Comparison of ENCODE assay signal across 1 cellular context in the genomic region with DNA sequence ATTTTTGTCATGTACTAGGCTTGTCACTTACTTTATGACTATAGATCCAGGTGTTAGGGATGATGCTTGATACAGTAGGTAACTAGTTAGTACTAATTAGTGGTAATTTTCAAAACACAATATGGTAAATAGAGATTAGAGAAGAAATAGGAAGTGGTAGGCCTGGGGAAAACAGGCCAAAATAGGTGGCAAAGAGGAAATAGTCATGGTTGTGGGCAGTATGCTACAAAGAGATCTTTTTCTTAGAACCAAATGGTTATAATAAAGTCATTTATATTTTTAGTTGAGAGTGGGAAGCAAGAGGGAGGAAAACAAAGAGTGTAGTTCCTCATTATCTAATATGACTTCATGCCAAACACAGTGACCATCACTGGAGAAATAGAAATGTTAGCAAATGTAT.
A peak's percentile ranks its signal among the peaks of the same experiment; 100 is the strongest.
TF ChIP-seq lines count a peak whose summit lies in the region.

No MANE protein-coding gene starts in this region.

TF ChIP-seq in K562, 482 proteins besides CTCF, POLR2A, EP300 and RAD21 (continued from another document):
- TF ChIP-seq, protein P1, sequence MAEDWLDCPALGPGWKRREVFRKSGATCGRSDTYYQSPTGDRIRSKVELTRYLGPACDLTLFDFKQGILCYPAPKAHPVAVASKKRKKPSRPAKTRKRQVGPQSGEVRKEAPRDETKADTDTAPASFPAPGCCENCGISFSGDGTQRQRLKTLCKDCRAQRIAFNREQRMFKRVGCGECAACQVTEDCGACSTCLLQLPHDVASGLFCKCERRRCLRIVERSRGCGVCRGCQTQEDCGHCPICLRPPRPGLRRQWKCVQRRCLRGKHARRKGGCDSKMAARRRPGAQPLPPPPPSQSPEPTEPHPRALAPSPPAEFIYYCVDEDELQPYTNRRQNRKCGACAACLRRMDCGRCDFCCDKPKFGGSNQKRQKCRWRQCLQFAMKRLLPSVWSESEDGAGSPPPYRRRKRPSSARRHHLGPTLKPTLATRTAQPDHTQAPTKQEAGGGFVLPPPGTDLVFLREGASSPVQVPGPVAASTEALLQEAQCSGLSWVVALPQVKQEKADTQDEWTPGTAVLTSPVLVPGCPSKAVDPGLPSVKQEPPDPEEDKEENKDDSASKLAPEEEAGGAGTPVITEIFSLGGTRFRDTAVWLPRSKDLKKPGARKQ (CRISPR knock-in tag; IDR thresholded peaks at IDR 0.05) = no peak
- no peak for TF ChIP-seq DMBX1 (CRISPR knock-in tag; IDR thresholded peaks at IDR 0.05; ENCODE audit: borderline replicate concordance)
- TF ChIP-seq SPI1 (IDR thresholded peaks at IDR 0.05; ENCODE audit: borderline replicate concordance, low read depth, low read length) = peak; percentile 41; the same call in 1 of the 2 replicates
- TF ChIP-seq RCOR1 (IDR thresholded peaks at IDR 0.05; ENCODE audit: borderline replicate concordance in 1 of 2, low read depth in 2 of 2, low read length in 2 of 2) = no peak
- TF ChIP-seq, protein P2, sequence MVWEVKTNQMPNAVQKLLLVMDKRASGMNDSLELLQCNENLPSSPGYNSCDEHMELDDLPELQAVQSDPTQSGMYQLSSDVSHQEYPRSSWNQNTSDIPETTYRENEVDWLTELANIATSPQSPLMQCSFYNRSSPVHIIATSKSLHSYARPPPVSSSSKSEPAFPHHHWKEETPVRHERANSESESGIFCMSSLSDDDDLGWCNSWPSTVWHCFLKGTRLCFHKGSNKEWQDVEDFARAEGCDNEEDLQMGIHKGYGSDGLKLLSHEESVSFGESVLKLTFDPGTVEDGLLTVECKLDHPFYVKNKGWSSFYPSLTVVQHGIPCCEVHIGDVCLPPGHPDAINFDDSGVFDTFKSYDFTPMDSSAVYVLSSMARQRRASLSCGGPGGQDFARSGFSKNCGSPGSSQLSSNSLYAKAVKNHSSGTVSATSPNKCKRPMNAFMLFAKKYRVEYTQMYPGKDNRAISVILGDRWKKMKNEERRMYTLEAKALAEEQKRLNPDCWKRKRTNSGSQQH (CRISPR knock-in tag; IDR thresholded peaks at IDR 0.05) = no peak
- no peak for TF ChIP-seq SETDB1 (IDR thresholded peaks at IDR 0.05; ENCODE audit: low read length)
- TF ChIP-seq PHF21A (IDR thresholded peaks at IDR 0.05; ENCODE audit: borderline replicate concordance, low read depth) = no peak
- TF ChIP-seq CHAMP1 (IDR thresholded peaks at IDR 0.05) = no peak
